24 cellular contexts compared by ENCODE assay signal in the genomic region with DNA sequence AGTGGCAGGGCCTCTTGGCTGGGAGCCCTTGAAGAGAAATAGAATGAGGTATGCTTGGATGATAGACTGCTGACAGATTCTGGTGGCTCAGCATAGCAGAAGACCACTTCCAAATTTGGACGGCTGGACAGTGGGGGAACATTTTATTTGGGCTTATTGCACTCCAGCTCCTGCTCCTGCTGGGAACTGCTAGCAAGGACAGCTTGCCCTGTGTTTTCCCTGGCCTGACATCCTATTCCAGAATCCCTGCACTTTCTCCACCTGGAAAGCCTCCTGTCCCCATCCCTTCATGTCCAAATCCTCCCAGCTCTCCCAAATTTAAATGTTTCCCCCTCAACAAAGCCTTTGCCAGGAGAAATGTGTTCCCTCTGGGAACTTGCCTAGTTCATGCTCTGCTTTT. TPM values are rescaled to one million over a fixed set of nuclear protein-coding genes. Genes with fewer than 3 reads are reported as not detected.
"Had no signal": no experiment of that assay in that cellular context is flagged by ENCODE, and none has a peak within 500 bp of the region (broad histone marks: within the 10 kb centered on the region; RNA-seq: fewer than 3 reads in every experiment).

No MANE protein-coding gene starts in this region.

- H3K27ac Mint-ChIP-seq: activated B cell treated with CpG ODN at 0.5 μM for 24 hours; activated CD4-positive, alpha-beta T cell treated with anti-CD3 and anti-CD28 coated beads, Interleukin-2, amount 10 ng/mL, durations not matched to agents 24 days and 14 days; activated CD8-positive, alpha-beta memory T cell treated with anti-CD3 and anti-CD28 coated beads, Interleukin-2, amount 10 ng/mL, durations not matched to agents 7 days and 5 days; activated naive CD4-positive, alpha-beta T cell treated with anti-CD3 and anti-CD28 coated beads, Interleukin-2, amount 10 ng/mL, durations not matched to agents 7 days and 5 days; activated naive CD8-positive, alpha-beta T cell treated with anti-CD3 and anti-CD28 coated beads for 36 hours had no signal

- H3K27me3 Mint-ChIP-seq: activated B cell treated with CpG ODN at 0.5 μM for 24 hours; activated CD4-positive, alpha-beta T cell treated with anti-CD3 and anti-CD28 coated beads, Interleukin-2, amount 10 ng/mL, durations not matched to agents 24 days and 14 days; activated CD8-positive, alpha-beta memory T cell treated with anti-CD3 and anti-CD28 coated beads, Interleukin-2, amount 10 ng/mL, durations not matched to agents 7 days and 5 days; activated naive CD4-positive, alpha-beta T cell treated with anti-CD3 and anti-CD28 coated beads, Interleukin-2, amount 10 ng/mL, durations not matched to agents 7 days and 5 days; activated naive CD8-positive, alpha-beta T cell treated with anti-CD3 and anti-CD28 coated beads for 36 hours had no signal

- H3K36me3 Mint-ChIP-seq: activated naive CD8-positive, alpha-beta T cell treated with anti-CD3 and anti-CD28 coated beads for 36 hours had no signal

- H3K9me3 Mint-ChIP-seq: activated B cell treated with CpG ODN at 0.5 μM for 24 hours; activated CD4-positive, alpha-beta T cell treated with anti-CD3 and anti-CD28 coated beads, Interleukin-2, amount 10 ng/mL, durations not matched to agents 24 days and 14 days; activated naive CD4-positive, alpha-beta T cell treated with anti-CD3 and anti-CD28 coated beads, Interleukin-2, amount 10 ng/mL, durations not matched to agents 7 days and 5 days; activated naive CD8-positive, alpha-beta T cell treated with anti-CD3 and anti-CD28 coated beads for 36 hours; activated T-cell treated with anti-CD3 and anti-CD28 coated beads, Interleukin-2, amount 50 U/mL, for 4 hours had no signal

- H3K4me1 Mint-ChIP-seq: activated B cell treated with CpG ODN at 0.5 μM for 24 hours had no signal

- DNase-seq: activated B cell treated with CpG ODN at 0.5 μM for 24 hours; activated CD4-positive, alpha-beta T cell treated with anti-CD3 and anti-CD28 coated beads for 1 hour; activated CD4-positive, alpha-beta T cell treated with anti-CD3 and anti-CD28 coated beads, Interleukin-2, amount 10 ng/mL, durations not matched to agents 24 days and 14 days; activated CD4-positive, alpha-beta T cell treated with anti-CD3 and anti-CD28 coated beads, Interleukin-2, amount 50 U/mL, for 48 hours; activated CD8-positive, alpha-beta memory T cell treated with anti-CD3 and anti-CD28 coated beads, Interleukin-2, amount 10 ng/mL, durations not matched to agents 7 days and 5 days; activated gamma-delta T cell treated with Interleukin-2 at 50 U/mL for 16 hours; activated naive CD4-positive, alpha-beta T cell treated with anti-CD3 and anti-CD28 coated beads, Interleukin-2, amount 10 ng/mL, durations not matched to agents 7 days and 5 days; activated naive CD8-positive, alpha-beta T cell treated with anti-CD3 and anti-CD28 coated beads for 36 hours; activated T-cell treated with anti-CD3 and anti-CD28 coated beads, Interleukin-2, amount 50 U/mL, for 4 hours; brain microvascular endothelial cell; KG1; NCI-H1092; NCI-H1417; NCI-H1694; NCI-H2029; NCI-H2107; NCI-H2171 treated with DMSO at 0.1 percent for 48 hours; NCI-H226; NCI-H69; PC-3; SHP77 treated with DMSO at 0.1 percent for 48 hours; T-helper 2 cell; T1000 had no signal

- H3K27ac ChIP-seq: brain microvascular endothelial cell had no signal

- H3K4me3 Mint-ChIP-seq: activated B cell treated with CpG ODN at 0.5 μM for 24 hours; activated CD4-positive, alpha-beta T cell treated with anti-CD3 and anti-CD28 coated beads, Interleukin-2, amount 10 ng/mL, durations not matched to agents 24 days and 14 days; activated CD8-positive, alpha-beta memory T cell treated with anti-CD3 and anti-CD28 coated beads, Interleukin-2, amount 10 ng/mL, durations not matched to agents 7 days and 5 days; activated naive CD4-positive, alpha-beta T cell treated with anti-CD3 and anti-CD28 coated beads, Interleukin-2, amount 10 ng/mL, durations not matched to agents 7 days and 5 days; activated naive CD8-positive, alpha-beta T cell treated with anti-CD3 and anti-CD28 coated beads for 36 hours; activated T-cell treated with anti-CD3 and anti-CD28 coated beads, Interleukin-2, amount 50 U/mL, for 4 hours had no signal

- H3K27me3 ChIP-seq: brain microvascular endothelial cell had no signal

- H3K36me3 ChIP-seq: brain microvascular endothelial cell had no signal

- ATAC-seq: activated CD8-positive, alpha-beta memory T cell treated with anti-CD3 and anti-CD28 coated beads, Interleukin-2, amount 10 ng/mL, durations not matched to agents 7 days and 5 days; activated T-cell treated with anti-CD3 and anti-CD28 coated beads, Interleukin-2, amount 50 U/mL, for 4 hours; PC-3 had no signal

RNA-seq across cellular contexts. Expression of gene COLQ, which starts 9.8 kb away (rescaled TPM):
- total RNA-seq: NCI-H460 had no signal
